In the genomic region with DNA sequence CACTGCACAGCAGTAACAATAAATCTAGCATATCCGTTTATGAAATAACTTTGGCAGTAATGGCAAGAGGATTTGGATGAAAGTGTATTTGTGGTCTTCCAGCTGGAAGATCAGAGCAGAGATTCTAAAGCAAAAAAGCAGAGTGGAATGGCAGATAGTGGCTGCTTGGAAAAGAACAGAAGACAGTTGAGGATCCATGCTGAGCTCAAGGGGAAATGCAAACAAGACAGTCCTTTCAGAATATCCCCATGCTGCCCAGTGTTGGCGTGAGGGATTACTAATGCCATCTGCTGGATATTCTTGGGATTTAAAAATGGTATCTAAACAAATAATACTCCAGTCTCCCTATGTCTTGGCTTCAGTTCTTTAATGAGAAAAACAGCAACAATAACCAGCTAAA, we compare ENCODE assay signal across 9 cellular contexts.
DNase-seq lines count a peak whose midpoint lies in the region; ATAC-seq, FAIRE-seq and TF ChIP-seq lines count a peak whose summit lies in the region.
"Had no signal": no experiment of that assay in that cellular context is flagged by ENCODE, and none has a peak within 500 bp of the region (broad histone marks: within the 10 kb centered on the region; RNA-seq: fewer than 3 reads in every experiment).

No MANE protein-coding gene starts in this region.

- TF ChIP-seq CTCF in GM13977 (IDR thresholded peaks at IDR 0.05; ENCODE audit: extremely low read depth, insufficient read depth, missing control alignments) (peak; percentile 19), LNCaP clone FGC (IDR thresholded peaks at IDR 0.05; ENCODE audit: control insufficient read depth, extremely low read depth, insufficient read depth) (peak; percentile 67), fibroblast of villous mesenchyme (IDR thresholded peaks at IDR 0.05; ENCODE audit: insufficient read depth, low read depth, low read length) (no peak), ascending aorta (IDR thresholded peaks at IDR 0.05) (peak in 1 of 3 experiments; percentile 22)

- no peak overlapping the region for H3K4me3 ChIP-seq in LNCaP clone FGC (ENCODE audit: low read depth, low read length)
- H3K4me3 ChIP-seq in fibroblast of villous mesenchyme (ENCODE audit: low read depth, low read length) = no peak overlapping the region
- no peak overlapping the region for H3K4me3 ChIP-seq in small intestine (ENCODE audit: low read depth in 1 of 2, low read length in 2 of 2)
- no peak overlapping the region for H3K4me3 ChIP-seq in ascending aorta

- no peak for FAIRE-seq in small intestine (lab: Jason Lieb, UNC)

- WGBS in small intestine, 3 donors = 41 to 60% (median 50%) methylated on average over 2 of the region's 2 CpGs

- in situ Hi-C loops in GM13977 (cut with MboI; ENCODE audit: low pct_unique_long_range_greater_than_20kb, low sequenced_read_pairs, unreplicated experiment) = no loop called here

- DNase-seq in GM13977 (ENCODE audit: low spot score) = peak; percentile 9
- DNase-seq in LNCaP clone FGC (ENCODE audit: low read depth) = no peak
- peak; percentile 4 for DNase-seq in RPMI8226
- DNase-seq in fibroblast of villous mesenchyme (ENCODE audit: low read depth) = peak; percentile 9
- DNase-seq in small intestine = peak; percentile 53
- no peak for DNase-seq in MV-4-11 (lab: John Stamatoyannopoulos, UW)
- DNase-seq in ascending aorta (ENCODE audit: low spot score in 2 of 2) = no peak
- DNase-seq: activated B cell treated with CpG ODN at 0.5 μM for 24 hours had no signal

- intact Hi-C loops in ascending aorta (cut with DNase I) = no loop called here

- no peak for ATAC-seq in GM19324 (IDR thresholded peaks at IDR 0.05; ENCODE audit: low FRiP score, unreplicated experiment)

- H3K9me3 ChIP-seq in small intestine (ENCODE audit: control insufficient read depth, low read depth) (no peaks in the 10 kb centered on the region), ascending aorta (no peaks in the 10 kb centered on the region)

- no peak overlapping the region for H3K27ac ChIP-seq in small intestine (ENCODE audit: low read depth in 1 of 2, low read length in 1 of 2)
- no peak overlapping the region for H3K27ac ChIP-seq in ascending aorta

- H3K36me3 ChIP-seq in small intestine (ENCODE audit: control insufficient read depth in 2 of 2, insufficient read depth in 2 of 2, low read length in 2 of 2) (no peaks in the 10 kb centered on the region), ascending aorta (no peaks in the 10 kb centered on the region)

- H3K27me3 ChIP-seq in small intestine (ENCODE audit: control insufficient read depth in 2 of 2, insufficient read depth in 2 of 2, low read length in 2 of 2) (no peaks in the 10 kb centered on the region), ascending aorta (no peaks in the 10 kb centered on the region)

- H3K4me1 ChIP-seq in small intestine (ENCODE audit: control insufficient read depth in 2 of 2, insufficient read depth in 1 of 2, low read depth in 1 of 2, low read length in 1 of 2) (no peaks in the 10 kb centered on the region), ascending aorta (no peaks in the 10 kb centered on the region)

Comparison
In these comparisons a context has a peak if more than half of its experiments do, and no peak if none do; other contexts are left out.
1. DNase-seq: peak in GM13977 (single experiment), RPMI8226 (single experiment), fibroblast of villous mesenchyme (single experiment) and small intestine (single experiment); none in LNCaP clone FGC (single experiment), MV-4-11 (single experiment) and ascending aorta (0 of 2).